In the genomic region with DNA sequence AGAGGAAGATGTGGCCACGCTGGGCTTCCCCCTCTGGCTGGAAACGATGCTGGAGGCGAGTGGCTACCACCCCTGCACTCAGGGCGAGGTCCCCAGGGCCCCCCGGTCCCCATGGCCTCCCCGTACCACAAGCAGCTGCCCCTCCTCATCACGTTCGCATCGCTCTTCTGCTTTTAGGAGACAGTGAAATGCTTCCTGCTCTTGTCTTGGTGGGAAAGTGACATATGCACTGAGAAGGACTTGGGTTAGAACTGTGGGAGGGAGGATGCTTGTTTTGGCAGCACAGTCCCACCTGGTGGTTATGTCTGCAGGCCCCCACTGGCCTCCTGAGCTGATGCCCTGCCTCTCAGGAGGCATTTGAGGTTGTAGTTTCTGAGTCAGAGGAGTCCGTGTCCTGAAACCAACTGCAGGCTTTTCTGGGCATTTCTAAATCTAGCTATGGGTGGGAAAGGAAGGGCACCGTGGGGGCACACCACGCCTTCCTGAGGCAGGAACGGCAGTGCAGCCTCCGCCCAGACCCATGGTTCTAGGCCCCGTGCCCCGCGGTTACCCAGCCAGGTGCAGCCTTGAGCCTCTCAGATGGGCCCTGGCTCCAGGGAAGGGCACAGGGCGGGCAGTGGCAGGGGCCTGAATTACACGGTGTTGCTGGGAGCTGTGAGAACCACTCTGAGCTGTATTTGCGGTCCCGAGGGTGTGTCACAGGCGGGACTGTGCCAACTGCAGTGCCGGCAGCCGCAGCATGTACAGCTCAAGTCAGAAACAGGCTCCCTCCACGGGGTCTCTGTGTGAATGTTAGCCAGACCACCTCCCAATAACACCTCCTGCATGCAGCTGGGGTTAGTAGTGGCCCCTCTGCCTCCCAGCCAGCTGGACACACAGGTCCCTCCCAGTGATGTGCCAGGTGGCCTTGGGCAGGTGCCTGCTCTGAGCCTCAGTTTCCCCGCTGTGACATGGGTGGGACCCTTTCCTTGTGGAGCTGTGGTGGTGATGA, we compare ENCODE assay signal across 8 cellular contexts.
DNase-seq lines count a peak whose midpoint lies in the region; ATAC-seq and TF ChIP-seq lines count a peak whose summit lies in the region.

No MANE protein-coding gene starts in this region.

- intact Hi-C loops in activated T-helper 2 cell treated with anti-CD3 and anti-CD28 coated beads, Interferon-gamma antibody, Interleukin-2, Interleukin-4, amounts not matched to agents 10 μg/mL and 5 μg/mL and 100 μg/mL, durations not matched to agents 14 hours and 24 hours and 36 hours (cut with micrococcal nuclease) = loop anchor here (2.0 to 5.0 kb wide), 3 partner anchors 14 to 514 kb away; a partner anchor contains a TSS
- intact Hi-C loops in Calu3 (cut with micrococcal nuclease; ENCODE audit: unreplicated experiment) = no loop called here

- CTCF ChIA-PET in Calu3 (lab: Charles Lee) = interaction anchor here (1.4 kb wide), 1 partner anchor 11 kb away, joined by 5 read pairs; no protein-coding TSS in a partner anchor

- peaks cover 24% of the 10 kb centered on the region for H3K4me1 Mint-ChIP-seq in activated T-helper 2 cell treated with anti-CD3 and anti-CD28 coated beads, Interferon-gamma antibody, Interleukin-2, Interleukin-4, amounts not matched to agents 10 μg/mL and 5 μg/mL and 100 μg/mL, durations not matched to agents 14 hours and 24 hours and 36 hours (ENCODE audit: low read depth)
- H3K4me1 Mint-ChIP-seq in Calu3 (ENCODE audit: low read depth, unreplicated experiment) = no peaks in the 10 kb centered on the region

- H3K9me3 Mint-ChIP-seq in activated T-helper 2 cell treated with anti-CD3 and anti-CD28 coated beads, Interferon-gamma antibody, Interleukin-2, Interleukin-4, amounts not matched to agents 10 μg/mL and 5 μg/mL and 100 μg/mL, durations not matched to agents 14 hours and 24 hours and 36 hours = no peaks in the 10 kb centered on the region
- H3K9me3 Mint-ChIP-seq in Calu3 (ENCODE audit: low read depth, unreplicated experiment) = no peaks in the 10 kb centered on the region

- ATAC-seq in GM21381 (IDR thresholded peaks at IDR 0.05; ENCODE audit: unreplicated experiment) = peak; percentile 51
- ATAC-seq in HG03469 (IDR thresholded peaks at IDR 0.05; ENCODE audit: unreplicated experiment) = peak; percentile 54
- ATAC-seq in stimulated activated naive CD8-positive, alpha-beta T cell treated with anti-CD3 and anti-CD28 coated beads, Interleukin-15, Interleukin-2, amounts not matched to agents 100 U/mL and 50 U/mL, for 24 hours = peak; percentile 83

- no peak overlapping the region for H3K4me3 ChIP-seq in GM12875 (ENCODE audit: low read depth, low read length)

- peak overlapping the region; percentile 50 for H3K27ac Mint-ChIP-seq in activated T-helper 2 cell treated with anti-CD3 and anti-CD28 coated beads, Interferon-gamma antibody, Interleukin-2, Interleukin-4, amounts not matched to agents 10 μg/mL and 5 μg/mL and 100 μg/mL, durations not matched to agents 14 hours and 24 hours and 36 hours
- H3K27ac Mint-ChIP-seq in Calu3 (ENCODE audit: unreplicated experiment) = no peak overlapping the region

- no peaks in the 10 kb centered on the region for H3K27me3 Mint-ChIP-seq in activated T-helper 2 cell treated with anti-CD3 and anti-CD28 coated beads, Interferon-gamma antibody, Interleukin-2, Interleukin-4, amounts not matched to agents 10 μg/mL and 5 μg/mL and 100 μg/mL, durations not matched to agents 14 hours and 24 hours and 36 hours (ENCODE audit: low read depth)
- H3K27me3 Mint-ChIP-seq in Calu3 (ENCODE audit: unreplicated experiment) = peaks cover 48% of the 10 kb centered on the region

- H3K36me3 Mint-ChIP-seq in activated T-helper 2 cell treated with anti-CD3 and anti-CD28 coated beads, Interferon-gamma antibody, Interleukin-2, Interleukin-4, amounts not matched to agents 10 μg/mL and 5 μg/mL and 100 μg/mL, durations not matched to agents 14 hours and 24 hours and 36 hours (ENCODE audit: low read depth) = no peaks in the 10 kb centered on the region
- H3K36me3 Mint-ChIP-seq in Calu3 (ENCODE audit: insufficient read depth, unreplicated experiment) = no peaks in the 10 kb centered on the region

- TF ChIP-seq CTCF in GM12875 (IDR thresholded peaks at IDR 0.05; ENCODE audit: borderline replicate concordance, insufficient read depth, low read depth, low read length) = 0 out of 2 replicates have a peak, but pooled peaks have one; percentile 7
- TF ChIP-seq CTCF in Calu3 (IDR thresholded peaks at IDR 0.05; ENCODE audit: unreplicated experiment) = no peak

- DNase-seq in activated T-helper 2 cell treated with anti-CD3 and anti-CD28 coated beads, Interferon-gamma antibody, Interleukin-2, Interleukin-4, amounts not matched to agents 10 μg/mL and 5 μg/mL and 100 μg/mL, durations not matched to agents 14 hours and 24 hours and 36 hours (ENCODE audit: low spot score) = peak; percentile 27
- DNase-seq in stimulated activated naive CD8-positive, alpha-beta T cell treated with anti-CD3 and anti-CD28 coated beads, Interleukin-15, Interleukin-2, amounts not matched to agents 100 U/mL and 50 U/mL, for 24 hours = peak; percentile 54
- no peak for DNase-seq in Calu3
- no peak for DNase-seq in NCI-H1105 (lab: John Stamatoyannopoulos, UW)
- DNase-seq in inferior parietal cortex (ENCODE audit: extremely low spot score) = no peak

- peak overlapping the region; percentile 49 for H3K4me3 Mint-ChIP-seq in activated T-helper 2 cell treated with anti-CD3 and anti-CD28 coated beads, Interferon-gamma antibody, Interleukin-2, Interleukin-4, amounts not matched to agents 10 μg/mL and 5 μg/mL and 100 μg/mL, durations not matched to agents 14 hours and 24 hours and 36 hours (ENCODE audit: low read depth)
- no peak overlapping the region for H3K4me3 Mint-ChIP-seq in Calu3 (ENCODE audit: low read depth, unreplicated experiment)

- BruUV-seq in Calu3 (replicated peaks; lab: Mats Ljungman, UMichigan) = no TSS peak

Comparison
In these comparisons a context has a peak if more than half of its experiments do, and no peak if none do; other contexts are left out.
1. DNase-seq: peak in activated T-helper 2 cell treated with anti-CD3 and anti-CD28 coated beads, Interferon-gamma antibody, Interleukin-2, Interleukin-4, amounts not matched to agents 10 μg/mL and 5 μg/mL and 100 μg/mL, durations not matched to agents 14 hours and 24 hours and 36 hours (single experiment) and stimulated activated naive CD8-positive, alpha-beta T cell treated with anti-CD3 and anti-CD28 coated beads, Interleukin-15, Interleukin-2, amounts not matched to agents 100 U/mL and 50 U/mL, for 24 hours (single experiment); none in Calu3 (single experiment), NCI-H1105 (single experiment) and inferior parietal cortex (single experiment).
2. Peak in every context shown above with its lines, with median percentiles within 50 percentile points of each other: ATAC-seq.